In the genomic region with DNA sequence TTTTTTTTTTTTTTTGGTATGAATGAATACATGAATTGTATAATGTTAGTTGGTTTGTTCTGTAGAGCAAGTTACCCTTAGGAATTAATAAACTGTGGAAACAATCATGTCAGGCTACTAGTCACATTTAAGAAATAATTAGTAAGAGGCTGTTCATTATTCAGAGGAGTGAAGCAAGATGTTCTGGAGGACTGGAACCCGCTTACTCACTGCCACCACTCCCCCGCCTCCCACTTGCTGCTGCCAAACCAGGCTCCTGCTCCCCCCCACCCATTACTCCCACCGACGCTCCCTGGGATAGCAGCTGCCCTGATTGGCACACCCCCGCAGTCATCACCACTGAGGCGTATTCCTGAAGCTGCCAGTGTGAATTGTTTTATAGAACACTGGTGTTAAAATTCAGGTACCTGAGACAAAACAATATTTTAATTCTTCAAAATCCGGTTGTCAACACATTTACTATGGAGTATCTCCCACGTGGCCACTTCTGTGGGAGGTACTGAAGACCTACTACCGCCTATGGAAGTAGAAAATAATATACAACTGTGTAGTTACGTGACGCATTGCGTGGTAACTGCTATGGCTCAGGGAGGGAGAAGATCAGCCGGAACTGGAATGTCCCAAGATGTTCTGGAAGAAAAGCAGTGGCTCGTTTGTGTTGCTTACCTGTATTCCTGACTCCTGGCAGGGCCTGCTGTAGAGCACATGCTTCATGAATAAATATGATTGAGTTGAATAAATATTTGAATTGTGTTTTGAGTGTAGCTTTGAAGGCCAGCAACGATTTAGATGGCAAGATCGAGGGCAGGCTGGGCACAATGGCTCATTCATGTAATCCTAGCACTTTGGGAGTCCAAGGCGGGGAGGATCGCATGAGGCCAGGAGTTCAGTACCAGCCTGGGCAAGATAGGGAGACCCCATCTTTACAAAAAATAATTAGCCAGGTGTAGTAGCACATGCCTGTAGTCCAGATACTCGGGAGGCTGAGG, we compare ENCODE assay signal across 8 cellular contexts. TPM values are rescaled to one million over a fixed set of nuclear protein-coding genes. Genes with fewer than 3 reads are reported as not detected.
DNase-seq lines count a peak whose midpoint lies in the region; TF ChIP-seq lines count a peak whose summit lies in the region.

No MANE protein-coding gene starts in this region.

- intact Hi-C loops in sigmoid colon (cut with DNase I) = loop anchor here (2.0 to 5.0 kb wide), 3 partner anchors 35 to 174 kb away; a partner anchor contains a TSS

- DNase-seq in NCI-H2227 treated with DMSO at 0.1 percent for 48 hours (lab: John Stamatoyannopoulos, UW) (peak; percentile 57), NCI-H2227 (lab: John Stamatoyannopoulos, UW; ENCODE audit: unreplicated experiment) (no peak), foreskin fibroblast (peak; percentile 71 to 76), sigmoid colon (peak; percentile 74), GM20000 (ENCODE audit: low spot score) (no peak), NCI-H748 treated with DMSO at 0.1 percent for 48 hours (lab: John Stamatoyannopoulos, UW) (no peak), NCI-H1417 treated with DMSO at 0.1 percent for 48 hours (lab: John Stamatoyannopoulos, UW) (no peak)

- H3F3A ChIP-seq in SU-DHL-6 (ENCODE audit: insufficient read depth) = no peaks in the 10 kb centered on the region

- no peak overlapping the region for H2AFZ ChIP-seq in SU-DHL-6 (ENCODE audit: low read depth, low read length, severe bottlenecking)

- H3K27ac ChIP-seq in SU-DHL-6 (ENCODE audit: low read depth, low read length) (no peak overlapping the region), sigmoid colon (peak overlapping the region; percentile 96 to 100 (median 98))

- H3K9me3 ChIP-seq in SU-DHL-6 (ENCODE audit: insufficient read depth, low read length) (no peaks in the 10 kb centered on the region), sigmoid colon (no peaks in the 10 kb centered on the region)

- H3K9me2 ChIP-seq in SU-DHL-6 (replicated peaks; ENCODE audit: insufficient read depth, low read length) = no peaks in the 10 kb centered on the region

- WGBS in sigmoid colon, 2 donors = 80 to 85% methylated on average over 19 of the region's 19 CpGs

- no peak for TF ChIP-seq CTCF in SU-DHL-6 (IDR thresholded peaks at IDR 0.05; ENCODE audit: insufficient read depth, low read length, poor library complexity, severe bottlenecking)
- no peak for TF ChIP-seq CTCF in foreskin fibroblast (IDR thresholded peaks at IDR 0.05; ENCODE audit: low read depth, low read length)
- TF ChIP-seq CTCF in sigmoid colon (IDR thresholded peaks at IDR 0.05) = no peak
- no peak for TF ChIP-seq CTCF in GM20000 (IDR thresholded peaks at IDR 0.05; ENCODE audit: extremely low read depth, missing control alignments)

- H3K27me3 ChIP-seq in SU-DHL-6 (ENCODE audit: low read length) (no peaks in the 10 kb centered on the region), sigmoid colon (no peaks in the 10 kb centered on the region)

- H3K9ac ChIP-seq in SU-DHL-6 (ENCODE audit: low read length) = peak overlapping the region; percentile 99; the same call in 1 of the 2 replicates

- H3K4me3 ChIP-seq in SU-DHL-6 (ENCODE audit: insufficient read depth, low read length, poor library complexity, severe bottlenecking) = peak overlapping the region; percentile 90
- H3K4me3 ChIP-seq in foreskin fibroblast (ENCODE audit: low read depth in 1 of 2, low read length in 2 of 2) = peak overlapping the region; percentile 85 to 87
- peak overlapping the region in 1 of 4 donors; percentile 88 for H3K4me3 ChIP-seq in sigmoid colon

- H3K36me3 ChIP-seq in SU-DHL-6 (ENCODE audit: low read length) = peaks cover 22% of the 10 kb centered on the region; the same call in 1 of the 2 replicates
- H3K36me3 ChIP-seq in sigmoid colon = peaks cover 6 to 26% (median 9%) of the 10 kb centered on the region in 4 donors

- H3K4me1 ChIP-seq in sigmoid colon = peaks cover 0 to 23% (median 15%) of the 10 kb centered on the region in 4 donors

- peaks cover 24% of the 10 kb centered on the region; the same call in 1 of the 2 replicates for H3K79me2 ChIP-seq in SU-DHL-6 (ENCODE audit: insufficient read depth, low read length)

- TF ChIP-seq EP300 in sigmoid colon (IDR thresholded peaks at IDR 0.05) = no peak

- TF ChIP-seq POLR2A in sigmoid colon (IDR thresholded peaks at IDR 0.05) = no peak

- no peaks in the 10 kb centered on the region for H4K20me1 ChIP-seq in SU-DHL-6 (ENCODE audit: low read depth, low read length)

- H3K4me2 ChIP-seq in SU-DHL-6 (ENCODE audit: low read depth, low read length, poor library complexity, severe bottlenecking) = peak overlapping the region; percentile 82

RNA-seq across cellular contexts. Expression of a gene that starts 1.7 kb away (rescaled TPM):
- total RNA-seq in sigmoid colon = 10 to 100 TPM; 11.4 to 33.5 (median 25.0) TPM
- polyA plus RNA-seq in sigmoid colon = 1 to 10 TPM; 1.2 to 4.0 (median 1.4) TPM

Comparison
In these comparisons a context has a peak if more than half of its experiments do, and no peak if none do; other contexts are left out.
1. DNase-seq: peak in NCI-H2227 treated with DMSO at 0.1 percent for 48 hours (single experiment), foreskin fibroblast (2 of 2) and sigmoid colon (single experiment); none in NCI-H2227 (single experiment), GM20000 (single experiment), NCI-H748 treated with DMSO at 0.1 percent for 48 hours (single experiment) and NCI-H1417 treated with DMSO at 0.1 percent for 48 hours (single experiment).